In the genomic region with DNA sequence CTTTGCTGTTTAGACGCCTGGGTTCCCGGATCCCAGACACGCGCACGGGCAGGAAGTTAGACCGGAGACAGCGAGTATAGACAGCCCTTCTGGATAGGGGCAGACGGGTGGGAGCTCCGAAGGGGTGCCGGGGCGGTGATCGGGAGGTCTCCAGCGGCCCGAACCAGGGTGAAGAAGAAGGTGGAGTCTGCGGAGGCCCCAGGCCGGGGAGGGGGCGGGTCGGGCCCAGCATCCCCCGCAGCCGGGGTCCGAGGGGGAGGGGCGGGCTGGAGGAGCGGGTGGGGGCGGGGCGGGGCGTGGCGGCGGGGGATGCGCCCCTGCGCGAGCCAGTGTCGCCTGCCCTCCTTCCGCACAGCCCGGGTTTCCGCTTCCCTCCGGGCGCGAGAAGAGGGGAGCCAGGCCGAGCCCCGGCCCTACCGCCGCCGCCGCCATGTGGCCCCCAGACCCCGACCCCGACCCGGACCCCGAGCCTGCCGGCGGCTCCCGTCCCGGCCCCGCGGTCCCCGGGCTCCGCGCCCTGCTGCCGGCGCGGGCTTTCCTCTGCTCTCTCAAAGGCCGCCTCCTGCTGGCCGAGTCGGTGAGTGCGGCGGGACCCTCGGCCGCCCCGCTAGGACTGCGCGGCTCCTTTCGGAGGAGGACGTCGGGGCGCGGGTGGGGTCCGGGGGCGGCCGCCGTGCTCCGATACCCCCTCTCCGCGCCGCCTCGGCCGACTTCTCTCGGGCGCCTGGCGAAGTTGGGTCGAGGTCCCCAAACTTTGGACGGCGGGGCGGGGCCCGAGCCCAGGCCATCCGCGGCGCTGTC, we compare ENCODE assay signal across 8 cellular contexts.
DNase-seq lines count a peak whose midpoint lies in the region; ATAC-seq and TF ChIP-seq lines count a peak whose summit lies in the region.

TSS of gene CMTM3 (plus strand) at position 329 of the 801 bp plus-strand sequence. CDS start at position 431, 102 bp downstream.

- TF ChIP-seq CTCF in GM12873 (IDR thresholded peaks at IDR 0.05; ENCODE audit: insufficient read depth, low read depth, low read length, missing control alignments): peak; percentile 61

- peaks cover 4% of the 10 kb centered on the region for H3K36me3 Mint-ChIP-seq in memory B cell

- H3K27me3 Mint-ChIP-seq in memory B cell: peaks cover 31% of the 10 kb centered on the region

- H3K27ac Mint-ChIP-seq in memory B cell: peak within 1 kb of the TSS; percentile 9

- peak within 1 kb of the TSS; percentile 84 for H3K4me3 Mint-ChIP-seq in memory B cell

- peaks cover 6% of the 10 kb centered on the region for H3K9me3 Mint-ChIP-seq in memory B cell

- H3K4me1 Mint-ChIP-seq in memory B cell: peaks cover 25% of the 10 kb centered on the region

- peak; percentile 48 for ATAC-seq in HG02588 (IDR thresholded peaks at IDR 0.05; ENCODE audit: unreplicated experiment)
- ATAC-seq in memory B cell (ENCODE audit: low read depth): peak; percentile 61

- DNase-seq in NCI-H2171 treated with DMSO at 0.1 percent for 48 hours (lab: John Stamatoyannopoulos, UW) (peak; percentile 63), memory B cell (ENCODE audit: low spot score in 2 of 2) (peak; percentile 63 to 78), DMS53 (lab: John Stamatoyannopoulos, UW) (no peak)
- DNase-seq in activated CD4-positive, alpha-beta T cell treated with anti-CD3 and anti-CD28 coated beads, Interleukin-2, amount 50 U/mL, for 48 hours: peak; percentile 77 to 83
- DNase-seq in effector CD4-positive, alpha-beta T cell: peak; percentile 58
- DNase-seq in stimulated activated CD8-positive, alpha-beta memory T cell treated with anti-CD3 and anti-CD28 coated beads, Interleukin-15, amount 100 ng/mL, for 48 hours (ENCODE audit: low read depth in 2 of 2): peak; percentile 64 to 65
